Comparison of ENCODE assay signal across 10 cellular contexts in the genomic region with DNA sequence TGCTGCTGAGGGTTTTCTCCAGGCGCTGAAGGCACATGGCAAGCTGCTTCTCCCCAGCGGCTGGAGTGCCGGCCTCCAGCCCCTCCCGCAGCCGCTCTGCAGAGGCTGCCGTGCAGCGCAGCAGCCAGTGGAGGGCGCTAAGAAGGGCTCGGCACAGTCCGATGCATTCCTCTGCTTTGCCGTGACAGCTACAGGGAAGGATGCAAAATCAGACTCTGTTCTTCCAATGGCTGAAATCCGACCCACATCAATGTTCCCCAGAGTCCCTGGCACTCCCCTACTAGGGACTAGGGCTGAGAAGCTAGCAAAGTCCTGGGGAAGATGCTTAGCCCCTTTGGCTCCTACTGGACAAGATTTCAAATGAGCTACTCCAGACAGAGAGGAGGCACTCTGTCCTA. TPM values are rescaled to one million over a fixed set of nuclear protein-coding genes. Genes with fewer than 3 reads are reported as not detected.
DNase-seq lines count a peak whose midpoint lies in the region; ATAC-seq and TF ChIP-seq lines count a peak whose summit lies in the region.
"Had no signal": no experiment of that assay in that cellular context is flagged by ENCODE, and none has a peak within 500 bp of the region (broad histone marks: within the 10 kb centered on the region; RNA-seq: fewer than 3 reads in every experiment).

No MANE protein-coding gene starts in this region.

- H3K27me3 ChIP-seq in dorsolateral prefrontal cortex = no peaks in the 10 kb centered on the region

- peaks cover 2% of the 10 kb centered on the region for H3K4me1 Mint-ChIP-seq in progenitor cell of endocrine pancreas (ENCODE audit: low read depth)

- peaks cover 6% of the 10 kb centered on the region for H3K36me3 Mint-ChIP-seq in progenitor cell of endocrine pancreas (ENCODE audit: insufficient read depth)

- no peak for ATAC-seq in GM21717 (IDR thresholded peaks at IDR 0.05; ENCODE audit: unreplicated experiment)
- no peak for ATAC-seq in GM21737 (IDR thresholded peaks at IDR 0.05; ENCODE audit: unreplicated experiment)

- no peaks in the 10 kb centered on the region for H3K9me3 Mint-ChIP-seq in progenitor cell of endocrine pancreas (ENCODE audit: low read depth)

- intact Hi-C loops in dorsolateral prefrontal cortex (cut with DNase I) = no loop called here

- no peak overlapping the region for H3K27ac Mint-ChIP-seq in progenitor cell of endocrine pancreas

- TF ChIP-seq CTCF in dorsolateral prefrontal cortex (IDR thresholded peaks at IDR 0.05 in 54 of 56, conservative IDR thresholded peaks at IDR 0.05 in 2 of 56; ENCODE audit: low read depth in 1 of 56, partially characterized antibody in 56 of 56) (peak in 55 of 56 donors; percentile 16 to 76 (median 61)), progenitor cell of endocrine pancreas (IDR thresholded peaks at IDR 0.05; ENCODE audit: unreplicated experiment) (peak; percentile 63)

- H3K4me3 ChIP-seq in dorsolateral prefrontal cortex = peak overlapping the region in 1 of 59 donors; percentile 2

- no peak overlapping the region for H3K4me3 Mint-ChIP-seq in progenitor cell of endocrine pancreas (ENCODE audit: low read depth)

- H3K27ac ChIP-seq in dorsolateral prefrontal cortex = peak overlapping the region in 9 of 59 donors; percentile 4 to 55 (median 32)
- H3K27ac ChIP-seq: parathyroid adenoma had no signal

- DNase-seq in DMS 273 (lab: John Stamatoyannopoulos, UW; ENCODE audit: unreplicated experiment) = peak; percentile 89
- no peak for DNase-seq in DMS 273 treated with DMSO at 0.1 percent for 48 hours (lab: John Stamatoyannopoulos, UW)
- peak; percentile 50 for DNase-seq in NCI-H1694 treated with DMSO at 0.1 percent for 48 hours (lab: John Stamatoyannopoulos, UW)
- DNase-seq in dorsolateral prefrontal cortex = peak in 9 of 10 donors; percentile 31 to 81 (median 72)
- DNase-seq in progenitor cell of endocrine pancreas (ENCODE audit: low spot score, unreplicated experiment) = no peak
- no peak for DNase-seq in epidermal melanocyte (ENCODE audit: insufficient read length, low spot score)

- H3K27me3 Mint-ChIP-seq in progenitor cell of endocrine pancreas = no peaks in the 10 kb centered on the region

RNA-seq across cellular contexts. Expression of a gene that starts 19.0 kb away (rescaled TPM):
- 100 to 1,000 TPM in 59 of 120 experiments, 10 to 100 TPM in 61; 59.5 to 156 (median 99.1) TPM for total RNA-seq in dorsolateral prefrontal cortex
- 143 and 161 TPM in 2 replicates for total RNA-seq in progenitor cell of endocrine pancreas

RNA-seq across cellular contexts. Expression of a gene that starts 19.9 kb away (rescaled TPM):
- total RNA-seq in dorsolateral prefrontal cortex = 100 to 1,000 TPM in 1 of 120 experiments, 10 to 100 TPM in 8, 1 to 10 TPM in 30, under 1 TPM in 25, not detected in 56; 0.30 to 105 (median 1.8) TPM
- not detected in 2 replicates for total RNA-seq in progenitor cell of endocrine pancreas
- total RNA-seq: A172 had no signal

RNA-seq across cellular contexts. Expression of a gene that starts 27.6 kb away (rescaled TPM):
- 100 to 1,000 TPM; 178 to 301 (median 231) TPM for total RNA-seq in dorsolateral prefrontal cortex
- total RNA-seq in progenitor cell of endocrine pancreas = 21.3 and 25.0 TPM in 2 replicates

RNA-seq across cellular contexts. Expression of a gene that starts 54.6 kb away (rescaled TPM):
- 100 to 1,000 TPM in 50 of 120 experiments, 10 to 100 TPM in 70; 70.5 to 136 (median 98.5) TPM for total RNA-seq in dorsolateral prefrontal cortex
- total RNA-seq in progenitor cell of endocrine pancreas = 117 and 119 TPM in 2 replicates

Comparison
In these comparisons a context has a peak if more than half of its experiments do, and no peak if none do; other contexts are left out.
1. DNase-seq: peak in DMS 273 (single experiment), NCI-H1694 treated with DMSO at 0.1 percent for 48 hours (single experiment) and dorsolateral prefrontal cortex (9 of 10); none in DMS 273 treated with DMSO at 0.1 percent for 48 hours (single experiment), progenitor cell of endocrine pancreas (single experiment) and epidermal melanocyte (single experiment).